In the genomic region with DNA sequence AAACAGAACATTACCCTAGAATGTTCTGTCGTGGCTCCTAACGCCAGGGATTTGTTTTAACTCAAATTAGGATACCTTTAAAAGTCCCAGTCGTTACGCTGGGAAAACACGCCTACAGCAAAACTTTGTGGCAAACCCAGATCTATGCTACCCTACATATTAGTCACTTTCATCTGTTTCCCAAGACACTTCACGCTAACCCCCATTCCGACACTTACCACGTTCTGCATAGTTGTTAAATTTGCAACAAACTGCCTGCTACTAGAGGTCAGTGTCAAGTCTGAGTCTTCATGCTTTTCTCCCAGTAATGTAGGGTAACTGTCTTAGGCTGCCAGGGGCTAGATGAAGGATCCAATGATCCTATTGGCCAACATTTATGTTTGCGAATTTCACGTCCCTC, we compare ENCODE assay signal across 21 cellular contexts.
"Had no signal": no experiment of that assay in that cellular context is flagged by ENCODE, and none has a peak within 500 bp of the region (broad histone marks: within the 10 kb centered on the region; RNA-seq: fewer than 3 reads in every experiment).

No MANE protein-coding gene starts in this region.

- H3K4me1 Mint-ChIP-seq: activated B cell treated with CpG ODN at 0.5 μM for 24 hours; activated naive CD4-positive, alpha-beta T cell treated with anti-CD3 and anti-CD28 coated beads, Interleukin-2, amount 10 ng/mL, durations not matched to agents 7 days and 5 days; activated naive CD8-positive, alpha-beta T cell treated with anti-CD3 and anti-CD28 coated beads, Interleukin-2, amount 10 ng/mL, durations not matched to agents 7 days and 5 days had no signal

- H3K27ac Mint-ChIP-seq: activated B cell treated with CpG ODN at 0.5 μM for 24 hours; activated CD8-positive, alpha-beta T cell treated with anti-CD3 and anti-CD28 coated beads for 36 hours; activated naive CD4-positive, alpha-beta T cell treated with anti-CD3 and anti-CD28 coated beads, Interleukin-2, amount 10 ng/mL, durations not matched to agents 7 days and 5 days; activated naive CD8-positive, alpha-beta T cell treated with anti-CD3 and anti-CD28 coated beads, Interleukin-2, amount 10 ng/mL, durations not matched to agents 7 days and 5 days; activated T-cell treated with anti-CD3 and anti-CD28 coated beads, Interleukin-2, amount 50 U/mL, for 72 hours; activated T-helper 2 cell treated with anti-CD3 and anti-CD28 coated beads, Interferon-gamma antibody, Interleukin-2, Interleukin-4, amounts not matched to agents 10 μg/mL and 5 μg/mL and 100 μg/mL, durations not matched to agents 14 hours and 24 hours and 36 hours had no signal

- H3K9me3 ChIP-seq: adrenal gland had no signal

- H3K9me3 Mint-ChIP-seq: activated B cell treated with CpG ODN at 0.5 μM for 24 hours; activated CD8-positive, alpha-beta T cell treated with anti-CD3 and anti-CD28 coated beads for 36 hours; activated naive CD4-positive, alpha-beta T cell treated with anti-CD3 and anti-CD28 coated beads, Interleukin-2, amount 10 ng/mL, durations not matched to agents 7 days and 5 days; activated naive CD8-positive, alpha-beta T cell treated with anti-CD3 and anti-CD28 coated beads, Interleukin-2, amount 10 ng/mL, durations not matched to agents 7 days and 5 days; activated T-helper 2 cell treated with anti-CD3 and anti-CD28 coated beads, Interferon-gamma antibody, Interleukin-2, Interleukin-4, amounts not matched to agents 10 μg/mL and 5 μg/mL and 100 μg/mL, durations not matched to agents 14 hours and 24 hours and 36 hours had no signal

- H3K4me3 ChIP-seq: adrenal gland had no signal

- H3K27me3 Mint-ChIP-seq: activated B cell treated with CpG ODN at 0.5 μM for 24 hours; activated CD8-positive, alpha-beta T cell treated with anti-CD3 and anti-CD28 coated beads for 36 hours; activated naive CD4-positive, alpha-beta T cell treated with anti-CD3 and anti-CD28 coated beads, Interleukin-2, amount 10 ng/mL, durations not matched to agents 7 days and 5 days; activated naive CD8-positive, alpha-beta T cell treated with anti-CD3 and anti-CD28 coated beads, Interleukin-2, amount 10 ng/mL, durations not matched to agents 7 days and 5 days had no signal

- ATAC-seq: activated CD8-positive, alpha-beta T cell treated with anti-CD3 and anti-CD28 coated beads for 36 hours; activated T-cell treated with anti-CD3 and anti-CD28 coated beads, Interleukin-2, amount 50 U/mL, for 72 hours; PC-3 had no signal

- H3K36me3 Mint-ChIP-seq: activated naive CD4-positive, alpha-beta T cell treated with anti-CD3 and anti-CD28 coated beads, Interleukin-2, amount 10 ng/mL, durations not matched to agents 7 days and 5 days; activated naive CD8-positive, alpha-beta T cell treated with anti-CD3 and anti-CD28 coated beads, Interleukin-2, amount 10 ng/mL, durations not matched to agents 7 days and 5 days had no signal

- DNase-seq: activated B cell treated with CpG ODN at 0.5 μM for 24 hours; activated CD4-positive, alpha-beta T cell treated with anti-CD3 and anti-CD28 coated beads for 1 hour; activated CD4-positive, alpha-beta T cell treated with anti-CD3 and anti-CD28 coated beads, Interleukin-2, amount 50 U/mL, for 1 hour; activated CD8-positive, alpha-beta memory T cell treated with anti-CD3 and anti-CD28 coated beads, Interleukin-2, amount 50 U/mL, for 4 hours; activated CD8-positive, alpha-beta T cell treated with anti-CD3 and anti-CD28 coated beads for 36 hours; activated gamma-delta T cell treated with Interleukin-2 at 50 U/mL for 16 hours; activated naive CD4-positive, alpha-beta T cell treated with anti-CD3 and anti-CD28 coated beads, Interleukin-2, amount 10 ng/mL, durations not matched to agents 7 days and 5 days; activated naive CD8-positive, alpha-beta T cell treated with anti-CD3 and anti-CD28 coated beads, Interleukin-2, amount 10 ng/mL, durations not matched to agents 7 days and 5 days; activated T-cell treated with anti-CD3 and anti-CD28 coated beads, Interleukin-2, amount 50 U/mL, for 72 hours; adrenal gland; anterior cingulate cortex; central memory CD4-positive, alpha-beta T cell; NCI-H1048; NCI-H187 treated with DMSO at 0.1 percent for 48 hours; NCI-H2081 treated with DMSO at 0.1 percent for 48 hours; NCI-H446 treated with DMSO at 0.1 percent for 48 hours; PC-3; SHP77 treated with DMSO at 0.1 percent for 48 hours; T-helper 2 cell; T1000 had no signal

- H3K4me1 ChIP-seq: adrenal gland had no signal

- H3K36me3 ChIP-seq: adrenal gland had no signal

- H3K4me3 Mint-ChIP-seq: activated B cell treated with CpG ODN at 0.5 μM for 24 hours; activated CD8-positive, alpha-beta T cell treated with anti-CD3 and anti-CD28 coated beads for 36 hours; activated naive CD4-positive, alpha-beta T cell treated with anti-CD3 and anti-CD28 coated beads, Interleukin-2, amount 10 ng/mL, durations not matched to agents 7 days and 5 days; activated naive CD8-positive, alpha-beta T cell treated with anti-CD3 and anti-CD28 coated beads, Interleukin-2, amount 10 ng/mL, durations not matched to agents 7 days and 5 days; activated T-cell treated with anti-CD3 and anti-CD28 coated beads, Interleukin-2, amount 50 U/mL, for 72 hours had no signal

- H3K27ac ChIP-seq: adrenal gland had no signal
